ENCODE assay signal across 9 cellular contexts in genomic region chr16:69444873-69445517, GRCh38. TPM values are rescaled to one million over a fixed set of nuclear protein-coding genes. Genes with fewer than 3 reads are reported as not detected.
A peak's percentile ranks its signal among the peaks of the same experiment; 100 is the strongest.
DNase-seq lines count a peak whose midpoint lies in the region; ATAC-seq and TF ChIP-seq lines count a peak whose summit lies in the region.
"Had no signal": no experiment of that assay in that cellular context is flagged by ENCODE, and none has a peak within 500 bp of the region (broad histone marks: within the 10 kb centered on the region; RNA-seq: fewer than 3 reads in every experiment).

No MANE protein-coding gene starts in this region.

- CTCF ChIA-PET in PC-9 (lab: Charles Lee): no interaction called here

- peak overlapping the region; percentile 2; the same call in 1 of the 2 replicates for H3K27ac ChIP-seq in PC-9

- peaks cover 80% of the 10 kb centered on the region for H3K79me2 ChIP-seq in PC-9 (ENCODE audit: low read depth)

- POLR2A ChIA-PET in PC-9 (lab: Charles Lee; ENCODE audit: unreplicated experiment): no interaction called here

- no peak for TF ChIP-seq CTCF in AG10803 (conservative IDR thresholded peaks at IDR 0.05; ENCODE audit: low read length)
- TF ChIP-seq CTCF in PC-9 (conservative IDR thresholded peaks at IDR 0.05): no peak
- TF ChIP-seq CTCF in natural killer cell (IDR thresholded peaks at IDR 0.05): no peak

- ATAC-seq in effector memory CD8-positive, alpha-beta T cell (replicated peaks): no peak
- ATAC-seq in natural killer cell (peak; percentile 28 to 54 (median 40)), HG03175 (IDR thresholded peaks at IDR 0.05; ENCODE audit: unreplicated experiment) (no peak)

- H4K20me1 ChIP-seq in PC-9 (ENCODE audit: insufficient read depth): peaks cover 32% of the 10 kb centered on the region

- BruUV-seq in PC-9 (replicated peaks; lab: Mats Ljungman, UMichigan): no TSS peak

- H2AFZ ChIP-seq in PC-9: no peak overlapping the region

- no peaks in the 10 kb centered on the region for H3K9me2 ChIP-seq in PC-9 (ENCODE audit: insufficient read depth)

- H3K9me3 Mint-ChIP-seq in effector memory CD8-positive, alpha-beta T cell: no peaks in the 10 kb centered on the region
- H3K9me3 Mint-ChIP-seq in natural killer cell: no peaks in the 10 kb centered on the region

- intact Hi-C loops in PC-9 (cut with micrococcal nuclease; ENCODE audit: unreplicated experiment) (loop anchor here (10.0 kb wide), 1 partner anchor 200 kb away; no protein-coding TSS in a partner anchor), natural killer cell (cut with micrococcal nuclease) (loop anchor here (1.0 to 2.0 kb wide), 2 partner anchors 9 to 122 kb away; no protein-coding TSS in a partner anchor)

- no peaks in the 10 kb centered on the region for H3K27me3 Mint-ChIP-seq in effector memory CD8-positive, alpha-beta T cell
- H3K27me3 Mint-ChIP-seq in natural killer cell (ENCODE audit: low read depth in 2 of 2): no peaks in the 10 kb centered on the region

- peaks cover 47% of the 10 kb centered on the region for H3K36me3 ChIP-seq in PC-9 (ENCODE audit: low read depth)

- H3K36me3 Mint-ChIP-seq in effector memory CD8-positive, alpha-beta T cell (ENCODE audit: insufficient read depth): peaks cover 24% of the 10 kb centered on the region
- peaks cover 18% of the 10 kb centered on the region for H3K36me3 Mint-ChIP-seq in natural killer cell

- peak overlapping the region; percentile 84 to 85 for H3K4me3 Mint-ChIP-seq in effector memory CD8-positive, alpha-beta T cell
- peak overlapping the region; percentile 90 for H3K4me3 Mint-ChIP-seq in natural killer cell

- H3K27me3 ChIP-seq in PC-9 (ENCODE audit: insufficient read depth, low read depth): no peaks in the 10 kb centered on the region

- DNase-seq in AG10803 (ENCODE audit: low read depth) (peak; percentile 64), PC-9 (no peak), natural killer cell (no peak), SIG-M5 treated with dmso at 0.1 percent for 504 hours (lab: John Stamatoyannopoulos, UW; ENCODE audit: unreplicated experiment) (no peak), NCI-H1048 (lab: John Stamatoyannopoulos, UW) (no peak), NCI-H1417 (lab: John Stamatoyannopoulos, UW) (no peak)
- DNase-seq in effector memory CD8-positive, alpha-beta T cell: no peak
- DNase-seq: T-helper 9 cell had no signal

- no peak overlapping the region for H3K4me2 ChIP-seq in PC-9

- peak overlapping the region; percentile 98 to 99 for H3K27ac Mint-ChIP-seq in effector memory CD8-positive, alpha-beta T cell
- H3K27ac Mint-ChIP-seq in natural killer cell: peak overlapping the region; percentile 97 to 99

- H3F3A ChIP-seq in PC-9 (ENCODE audit: insufficient read depth, low read depth): peaks cover 47% of the 10 kb centered on the region

- peaks cover 13 to 39% of the 10 kb centered on the region in 2 donors for H3K4me1 Mint-ChIP-seq in effector memory CD8-positive, alpha-beta T cell (ENCODE audit: low read depth in 2 of 2)
- H3K4me1 Mint-ChIP-seq in natural killer cell: peaks cover 35 to 56% of the 10 kb centered on the region in 2 donors

- H3K4me1 ChIP-seq in PC-9 (replicated peaks; ENCODE audit: insufficient read depth): no peaks in the 10 kb centered on the region; the same call in 1 of the 2 replicates

- no peaks in the 10 kb centered on the region for H3K9me3 ChIP-seq in PC-9 (ENCODE audit: insufficient read depth, low read depth)

- H3K4me3 ChIP-seq in AG10803 (ENCODE audit: low read length) (peak overlapping the region; percentile 29), PC-9 (no peak overlapping the region)

RNA-seq across cellular contexts. Expression of gene CYB5B, which starts 20.6 kb away (rescaled TPM):
- total RNA-seq in PC-9 (2021): 29.3 and 29.8 TPM in 2 replicates
- total RNA-seq in natural killer cell: 100 to 1,000 TPM in 1 of 3 donors, 10 to 100 TPM in 2; 73.1 to 106 (median 88.4) TPM

RNA-seq across cellular contexts. Expression of gene TERF2, which starts 59.2 kb away (rescaled TPM):
- total RNA-seq in PC-9 (2021) (20.1 and 27.9 TPM in 2 replicates), natural killer cell (10 to 100 TPM; 35.0 to 44.2 (median 36.6) TPM)

Comparison
In these comparisons a context has a peak if more than half of its experiments do, and no peak if none do; other contexts are left out.
1. ATAC-seq: peak in natural killer cell (3 of 3); none in effector memory CD8-positive, alpha-beta T cell (single experiment) and HG03175 (single experiment).